Comparison of ENCODE assay signal across 19 cellular contexts in the genomic region with DNA sequence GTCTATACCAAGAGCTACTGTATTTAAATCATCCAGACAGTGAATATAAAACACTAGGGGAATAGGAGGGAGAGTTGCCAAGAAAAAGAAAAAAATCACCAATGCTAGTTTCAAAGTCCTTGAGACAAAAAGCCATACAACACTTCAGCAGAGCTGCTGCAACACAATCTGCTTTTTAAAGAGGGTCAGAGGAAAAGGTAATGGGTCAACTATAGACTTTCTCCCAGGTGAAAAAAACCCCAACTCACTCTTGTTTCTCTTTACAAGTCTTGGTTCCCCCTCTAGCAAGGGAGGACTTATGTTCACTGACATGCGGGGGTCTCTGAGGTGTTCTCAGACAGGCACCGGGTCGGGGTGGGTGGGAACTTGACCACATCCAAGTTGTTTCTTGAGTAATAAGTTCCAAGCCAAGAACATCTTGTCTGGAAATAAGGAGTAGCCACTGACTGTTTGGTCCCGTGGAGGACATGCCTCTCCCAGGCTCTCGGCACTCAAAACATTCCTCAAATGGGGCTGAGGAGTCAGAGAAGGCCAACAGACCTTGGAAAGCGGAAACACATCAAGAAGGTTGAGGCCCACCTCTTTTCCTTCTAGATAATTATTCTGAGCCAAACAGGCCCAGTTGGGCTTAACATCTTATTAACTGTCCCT. TPM values are rescaled to one million over a fixed set of nuclear protein-coding genes. Genes with fewer than 3 reads are reported as not detected.
A peak's percentile ranks its signal among the peaks of the same experiment; 100 is the strongest.
DNase-seq lines count a peak whose midpoint lies in the region; ATAC-seq and TF ChIP-seq lines count a peak whose summit lies in the region.
"Had no signal": no experiment of that assay in that cellular context is flagged by ENCODE, and none has a peak within 500 bp of the region (broad histone marks: within the 10 kb centered on the region; RNA-seq: fewer than 3 reads in every experiment).

No MANE protein-coding gene starts in this region.

- H3K27me3 ChIP-seq in CD4-positive, alpha-beta T cell (ENCODE audit: control insufficient read depth, insufficient read depth, low read length): no peaks in the 10 kb centered on the region
- H3K27me3 ChIP-seq in dorsolateral prefrontal cortex (no peaks in the 10 kb centered on the region), psoas muscle (ENCODE audit: insufficient read depth in 3 of 3, low read length in 2 of 3) (no peaks in the 10 kb centered on the region), PC-9 (ENCODE audit: insufficient read depth, low read depth) (no peaks in the 10 kb centered on the region), spleen (replicated peaks in 1 of 7) (no peaks in the 10 kb centered on the region)
- H3K27me3 ChIP-seq: BE2C, neural progenitor cell had no signal

- CTCF ChIA-PET in CD4-positive, alpha-beta T cell (lab: Charles Lee): interaction anchor here (2.6 kb wide), 1 partner anchor 536 kb away, joined by 37 read pairs; no protein-coding TSS in a partner anchor
- CTCF ChIA-PET in PC-9 (lab: Charles Lee): interaction anchor here (0.5 to 2.3 kb wide), 2 partner anchors 12 to 538 kb away, joined by 3 to 37 read pairs; no protein-coding TSS in a partner anchor

- H3K9me3 Mint-ChIP-seq in CD4-positive, alpha-beta T cell: no peaks in the 10 kb centered on the region
- H3K9me3 Mint-ChIP-seq: neural progenitor cell had no signal

- peaks cover 48% of the 10 kb centered on the region for H3K4me1 Mint-ChIP-seq in CD4-positive, alpha-beta T cell (ENCODE audit: low read depth)

- H3K27ac Mint-ChIP-seq in CD4-positive, alpha-beta T cell: peak overlapping the region; percentile 67

- POLR2A ChIA-PET in CD4-positive, alpha-beta T cell (lab: Charles Lee): interaction anchor here (0.6 kb wide), 1 partner anchor 207 kb away, joined by 3 read pairs; no protein-coding TSS in a partner anchor
- POLR2A ChIA-PET in PC-9 (lab: Charles Lee; ENCODE audit: unreplicated experiment): interaction anchor here (0.6 kb wide), 1 partner anchor 9 kb away, joined by 5 read pairs; no protein-coding TSS in a partner anchor

- H3F3A ChIP-seq in PC-9 (ENCODE audit: insufficient read depth, low read depth): no peaks in the 10 kb centered on the region

- no peak overlapping the region for H3K4me3 Mint-ChIP-seq in CD4-positive, alpha-beta T cell
- H3K4me3 Mint-ChIP-seq: neural progenitor cell had no signal

- H3K27me3 Mint-ChIP-seq in CD4-positive, alpha-beta T cell: no peaks in the 10 kb centered on the region

- no TSS peak for BruUV-seq in PC-9 (replicated peaks; lab: Mats Ljungman, UMichigan)

- H3K4me3 ChIP-seq in dorsolateral prefrontal cortex: peak overlapping the region in 12 of 59 donors; percentile 3 to 47 (median 34)
- no peak overlapping the region for H3K4me3 ChIP-seq in psoas muscle
- H3K4me3 ChIP-seq in PC-9: no peak overlapping the region
- H3K4me3 ChIP-seq in spleen: no peak overlapping the region
- H3K4me3 ChIP-seq: neural progenitor cell had no signal

- intact Hi-C loops in CD4-positive, alpha-beta T cell (cut with DNase I, micrococcal nuclease): loop anchor here (1.0 to 5.0 kb wide), 7 partner anchors 28 to 451 kb away; partner anchors contain the start of gene BACH2 (in 1 of the 2)
- intact Hi-C loops in dorsolateral prefrontal cortex (cut with DNase I) (loop anchor here (1.0 to 10.0 kb wide), 6 partner anchors 28 to 635 kb away; partner anchors contain the start of gene BACH2 (in 2 of the 2)), psoas muscle (cut with DNase I) (loop anchor here (1.0 to 5.0 kb wide), 4 partner anchors 360 to 537 kb away; no protein-coding TSS in a partner anchor), PC-9 (cut with micrococcal nuclease; ENCODE audit: unreplicated experiment) (loop anchor here (2.0 to 10.0 kb wide), 2 partner anchors 355 to 453 kb away; partner anchors contain the start of gene BACH2), spleen (cut with DNase I; ENCODE audit: low total_unique reads) (loop anchor here (2.0 to 10.0 kb wide), 2 partner anchors 453 to 537 kb away; no protein-coding TSS in a partner anchor)

- no peaks in the 10 kb centered on the region for H3K9me3 ChIP-seq in CD4-positive, alpha-beta T cell (ENCODE audit: control insufficient read depth, low read length)
- H3K9me3 ChIP-seq in psoas muscle: peaks cover 3% of the 10 kb centered on the region
- no peaks in the 10 kb centered on the region for H3K9me3 ChIP-seq in PC-9 (ENCODE audit: insufficient read depth, low read depth)
- peaks cover 0 to 4% (median 0%) of the 10 kb centered on the region in 8 donors for H3K9me3 ChIP-seq in spleen
- H3K9me3 ChIP-seq: BE2C had no signal

- 77 to 92% (median 91%) methylated on average over 6 of the region's 6 CpGs for WGBS in psoas muscle, 3 donors
- 88 to 92% (median 91%) methylated on average over 6 of the region's 6 CpGs for WGBS in spleen, 5 donors

- H3K79me2 ChIP-seq in PC-9 (ENCODE audit: low read depth): no peaks in the 10 kb centered on the region

- no peak for TF ChIP-seq CTCF in CD4-positive, alpha-beta T cell (IDR thresholded peaks at IDR 0.05)
- TF ChIP-seq CTCF in dorsolateral prefrontal cortex (IDR thresholded peaks at IDR 0.05 in 54 of 56, conservative IDR thresholded peaks at IDR 0.05 in 2 of 56; ENCODE audit: low read depth in 1 of 56, partially characterized antibody in 56 of 56) (peak in 1 of 56 donors; percentile 5), psoas muscle (IDR thresholded peaks at IDR 0.05) (no peak), PC-9 (conservative IDR thresholded peaks at IDR 0.05) (no peak), spleen (IDR thresholded peaks at IDR 0.05 in 8 of 11, conservative IDR thresholded peaks at IDR 0.05 in 3 of 11) (no peak)

- H3K9me2 ChIP-seq in PC-9 (ENCODE audit: insufficient read depth): no peaks in the 10 kb centered on the region

- H3K36me3 ChIP-seq in psoas muscle (ENCODE audit: insufficient read depth in 1 of 2, low read depth in 1 of 2): peaks cover 0 to 14% of the 10 kb centered on the region in 2 donors
- H3K36me3 ChIP-seq in PC-9 (ENCODE audit: low read depth): no peaks in the 10 kb centered on the region
- H3K36me3 ChIP-seq in spleen: peaks cover 0 to 18% (median 0%) of the 10 kb centered on the region in 6 donors
- H3K36me3 ChIP-seq: BE2C, neural progenitor cell had no signal

- H3K27ac ChIP-seq in CD4-positive, alpha-beta T cell (ENCODE audit: low read depth, low read length): no peak overlapping the region
- peak overlapping the region in 58 of 59 donors; percentile 22 to 92 (median 84) for H3K27ac ChIP-seq in dorsolateral prefrontal cortex
- peak overlapping the region; percentile 27 for H3K27ac ChIP-seq in psoas muscle
- no peak overlapping the region for H3K27ac ChIP-seq in PC-9
- no peak overlapping the region for H3K27ac ChIP-seq in spleen
- H3K27ac ChIP-seq: neural progenitor cell had no signal

- H3K36me3 Mint-ChIP-seq in CD4-positive, alpha-beta T cell (ENCODE audit: low read depth): peaks cover 77% of the 10 kb centered on the region

- H4K20me1 ChIP-seq in PC-9 (ENCODE audit: insufficient read depth): no peaks in the 10 kb centered on the region

- H3K4me2 ChIP-seq in PC-9: no peak overlapping the region
- H3K4me2 ChIP-seq: neural progenitor cell had no signal

- H3K4me1 ChIP-seq in psoas muscle (peaks cover 14% of the 10 kb centered on the region), PC-9 (replicated peaks; ENCODE audit: insufficient read depth) (no peaks in the 10 kb centered on the region), spleen (peaks cover 0 to 9% (median 0%) of the 10 kb centered on the region in 6 donors)
- H3K4me1 ChIP-seq: BE2C had no signal

- H2AFZ ChIP-seq in PC-9: no peak overlapping the region
- H2AFZ ChIP-seq: neural progenitor cell had no signal

- no peak for ATAC-seq in CD4-positive, alpha-beta T cell (ENCODE audit: poor library complexity)
- ATAC-seq in psoas muscle: no peak

- no peak for DNase-seq in CD4-positive, alpha-beta T cell
- peak; percentile 72 for DNase-seq in NCI-H2029 treated with DMSO at 0.1 percent for 48 hours (lab: John Stamatoyannopoulos, UW)
- no peak for DNase-seq in dorsolateral prefrontal cortex
- DNase-seq in psoas muscle: no peak
- DNase-seq in PC-9: no peak
- no peak for DNase-seq in NCI-H187 treated with DMSO at 0.1 percent for 48 hours (lab: John Stamatoyannopoulos, UW)
- no peak for DNase-seq in D341Med (ENCODE audit: low spot score)
- DNase-seq in spleen: no peak
- DNase-seq: activated CD4-positive, CD25-positive, alpha-beta regulatory T cell; BE2C; DND-41; effector memory CD4-positive, alpha-beta T cell; NCI-H1930; stimulated activated CD4-positive, alpha-beta T cell treated with anti-CD3 and anti-CD28 coated beads, Interleukin-4, amount 100 ng/mL, for 24 hours had no signal

- TF ChIP-seq POLR2A in spleen (IDR thresholded peaks at IDR 0.05): no peak

RNA-seq across cellular contexts. Expression of gene GJA10, which starts 47.7 kb away (rescaled TPM):
- not detected for total RNA-seq in CD4-positive, alpha-beta T cell
- not detected for total RNA-seq in dorsolateral prefrontal cortex
- total RNA-seq in psoas muscle: not detected
- polyA plus RNA-seq in psoas muscle: not detected
- not detected in 2 replicates for total RNA-seq in PC-9 (2021)
- not detected for total RNA-seq in spleen
- not detected for polyA plus RNA-seq in spleen
- total RNA-seq: lower leg skin, MCF 10A, right cardiac atrium, RPMI7951 had no signal
- polyA plus RNA-seq: right cardiac atrium had no signal

Comparison
In these comparisons a context has a peak if more than half of its experiments do, and no peak if none do; other contexts are left out.
1. H3K27ac ChIP-seq: peak in dorsolateral prefrontal cortex (58 of 59) and psoas muscle (single experiment); none in CD4-positive, alpha-beta T cell (single experiment), PC-9 (single experiment) and spleen (0 of 8).